Comparison of ENCODE assay signal across 8 cellular contexts in the genomic region with DNA sequence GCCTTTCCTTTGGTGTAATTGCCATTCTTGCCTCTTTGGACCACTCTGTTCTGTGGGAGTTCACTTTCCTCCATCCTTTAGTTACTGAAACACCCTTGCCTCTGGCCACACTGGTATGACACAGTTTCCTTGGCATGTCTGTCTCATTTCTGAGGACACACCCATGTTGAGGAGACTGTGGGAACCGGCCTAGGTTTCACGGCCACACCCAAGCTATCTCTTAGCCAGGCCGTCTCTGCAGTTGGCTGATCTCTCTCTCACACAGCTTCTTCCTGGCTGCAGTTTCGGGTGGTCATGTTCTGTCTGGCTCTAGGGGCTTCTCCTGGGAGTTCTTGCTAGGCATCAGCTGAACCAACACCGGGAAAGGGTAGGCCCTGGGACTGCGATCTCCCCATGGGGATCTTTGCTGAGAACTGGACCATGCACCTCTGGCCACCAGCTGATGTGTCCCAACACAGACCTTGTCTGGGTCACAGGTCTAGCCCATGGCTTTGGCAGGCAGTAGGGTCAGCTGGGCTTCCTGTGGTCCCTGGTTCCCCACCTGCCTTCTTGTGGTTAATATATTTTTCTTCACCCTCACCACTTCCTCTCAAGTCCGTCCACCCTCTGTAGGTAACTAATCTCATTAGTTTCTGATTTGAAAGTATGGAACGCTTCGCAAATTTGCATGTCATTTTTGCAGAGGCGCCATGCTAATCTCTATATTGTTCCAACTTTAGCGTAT. TPM values are rescaled to one million over a fixed set of nuclear protein-coding genes. Genes with fewer than 3 reads are reported as not detected.
DNase-seq lines count a peak whose midpoint lies in the region; ATAC-seq and TF ChIP-seq lines count a peak whose summit lies in the region.

No MANE protein-coding gene starts in this region.

- H3K4me3 Mint-ChIP-seq in activated CD4-positive, alpha-beta T cell treated with anti-CD3 and anti-CD28 coated beads, Interleukin-2, amount 10 ng/mL, durations not matched to agents 24 days and 14 days, result no peak overlapping the region

- H3K9me3 Mint-ChIP-seq in activated CD4-positive, alpha-beta T cell treated with anti-CD3 and anti-CD28 coated beads, Interleukin-2, amount 10 ng/mL, durations not matched to agents 24 days and 14 days, result no peaks in the 10 kb centered on the region

- H3K9me3 ChIP-seq in heart right ventricle, result peaks cover 0 to 6% (median 0%) of the 10 kb centered on the region in 11 donors

- H3K4me3 ChIP-seq in heart right ventricle, result no peak overlapping the region

- H3K27ac ChIP-seq in RWPE1 (peak overlapping the region; percentile 95), heart right ventricle (peak overlapping the region in 7 of 10 donors; percentile 8 to 67 (median 34))

- H3K27me3 ChIP-seq in heart right ventricle, result no peaks in the 10 kb centered on the region

- H3K4me1 ChIP-seq in heart right ventricle, result peaks cover 0 to 30% (median 11%) of the 10 kb centered on the region in 9 donors

- peaks cover 13% of the 10 kb centered on the region for H3K4me1 Mint-ChIP-seq in activated CD4-positive, alpha-beta T cell treated with anti-CD3 and anti-CD28 coated beads, Interleukin-2, amount 10 ng/mL, durations not matched to agents 24 days and 14 days

- no peaks in the 10 kb centered on the region for H3K27me3 Mint-ChIP-seq in activated CD4-positive, alpha-beta T cell treated with anti-CD3 and anti-CD28 coated beads, Interleukin-2, amount 10 ng/mL, durations not matched to agents 24 days and 14 days

- ATAC-seq in HG02938 (IDR thresholded peaks at IDR 0.05; ENCODE audit: unreplicated experiment) (peak; percentile 91), heart right ventricle (peak in 7 of 8 donors; percentile 62 to 88 (median 77))

- peaks cover 0 to 82% (median 26%) of the 10 kb centered on the region in 9 donors for H3K36me3 ChIP-seq in heart right ventricle

- CTCF ChIA-PET in RWPE1 (lab: Yijun Ruan, JAX), result interaction anchor here (0.7 to 1.3 kb wide), 7 partner anchors 13 to 241 kb away, joined by 3 to 5 read pairs (median 4); no protein-coding TSS in a partner anchor

- DNase-seq in activated CD4-positive, alpha-beta T cell treated with anti-CD3 and anti-CD28 coated beads, Interleukin-2, amount 10 ng/mL, durations not matched to agents 24 days and 14 days, result peak; percentile 62
- DNase-seq in activated CD4-positive, alpha-beta T cell treated with anti-CD3 and anti-CD28 coated beads for 4 hours, result no peak
- peak; percentile 99 for DNase-seq in RWPE1 (ENCODE audit: low spot score)
- DNase-seq in heart right ventricle, result no peak
- no peak for DNase-seq in SK-N-DZ (ENCODE audit: low spot score)
- DNase-seq in activated gamma-delta T cell (lab: John Stamatoyannopoulos, UW), result no peak
- no peak for DNase-seq in effector CD4-positive, alpha-beta T cell

- POLR2A ChIA-PET in RWPE1 (lab: Yijun Ruan, JAX; ENCODE audit: low non-redundant PET), result interaction anchor here (0.7 to 1.1 kb wide), 2 partner anchors 9 to 13 kb away, joined by 3 to 4 read pairs; no protein-coding TSS in a partner anchor

- TF ChIP-seq CTCF in RWPE1 (conservative IDR thresholded peaks at IDR 0.05; ENCODE audit: low read depth) (no peak), heart right ventricle (IDR thresholded peaks at IDR 0.05) (no peak)

- 69 to 75% methylated on average over 11 of the region's 11 CpGs for WGBS in heart right ventricle, 2 donors

- peak overlapping the region; percentile 19 for H3K27ac Mint-ChIP-seq in activated CD4-positive, alpha-beta T cell treated with anti-CD3 and anti-CD28 coated beads, Interleukin-2, amount 10 ng/mL, durations not matched to agents 24 days and 14 days

- H3K36me3 Mint-ChIP-seq in activated CD4-positive, alpha-beta T cell treated with anti-CD3 and anti-CD28 coated beads, Interleukin-2, amount 10 ng/mL, durations not matched to agents 24 days and 14 days (ENCODE audit: low read depth), result no peaks in the 10 kb centered on the region

- intact Hi-C loops in activated CD4-positive, alpha-beta T cell treated with anti-CD3 and anti-CD28 coated beads, Interleukin-2, amount 10 ng/mL, durations not matched to agents 24 days and 14 days (cut with micrococcal nuclease), result no loop called here
- intact Hi-C loops in heart right ventricle (cut with DNase I), result no loop called here

RNA-seq across cellular contexts. Expression of a gene that starts 24.9 kb away (rescaled TPM):
- 1.5 and 1.8 TPM in 2 replicates for total RNA-seq in activated CD4-positive, alpha-beta T cell treated with anti-CD3 and anti-CD28 coated beads, Interleukin-2, amount 10 ng/mL, durations not matched to agents 24 days and 14 days
- 10 to 100 TPM; 13.1 to 31.8 (median 18.3) TPM for total RNA-seq in heart right ventricle
- polyA plus RNA-seq in heart right ventricle, result 10 to 100 TPM in 1 of 2 donors, 1 to 10 TPM in 1; 4.5 to 10.1 TPM
- not detected in 2 replicates for polyA plus RNA-seq in SK-N-DZ (2014; cell fraction: cytosol; rRNA removed)
- polyA plus RNA-seq in SK-N-DZ (2014; cell fraction: nucleus; rRNA removed), result 0.02 TPM in 1 of 2 replicates, not detected in the other

RNA-seq across cellular contexts. Expression of a gene that starts 54.9 kb away (rescaled TPM):
- total RNA-seq in activated CD4-positive, alpha-beta T cell treated with anti-CD3 and anti-CD28 coated beads, Interleukin-2, amount 10 ng/mL, durations not matched to agents 24 days and 14 days, result 175 TPM in 2 replicates
- total RNA-seq in heart right ventricle, result 100 to 1,000 TPM; 174 to 363 (median 224) TPM
- polyA plus RNA-seq in heart right ventricle, result 10 to 100 TPM; 47.9 to 76.0 TPM
- polyA plus RNA-seq in SK-N-DZ (2014; cell fraction: cytosol; rRNA removed), result 106 and 118 TPM in 2 replicates
- polyA plus RNA-seq in SK-N-DZ (2014; cell fraction: nucleus; rRNA removed), result 63.1 and 69.2 TPM in 2 replicates

Comparison
In these comparisons a context has a peak if more than half of its experiments do, and no peak if none do; other contexts are left out.
1. DNase-seq: peak in activated CD4-positive, alpha-beta T cell treated with anti-CD3 and anti-CD28 coated beads, Interleukin-2, amount 10 ng/mL, durations not matched to agents 24 days and 14 days (single experiment) and RWPE1 (single experiment); none in activated CD4-positive, alpha-beta T cell treated with anti-CD3 and anti-CD28 coated beads for 4 hours (0 of 2), heart right ventricle (0 of 2), SK-N-DZ (single experiment), activated gamma-delta T cell (single experiment) and effector CD4-positive, alpha-beta T cell (single experiment).